9 cellular contexts compared by ENCODE assay signal in the genomic region with DNA sequence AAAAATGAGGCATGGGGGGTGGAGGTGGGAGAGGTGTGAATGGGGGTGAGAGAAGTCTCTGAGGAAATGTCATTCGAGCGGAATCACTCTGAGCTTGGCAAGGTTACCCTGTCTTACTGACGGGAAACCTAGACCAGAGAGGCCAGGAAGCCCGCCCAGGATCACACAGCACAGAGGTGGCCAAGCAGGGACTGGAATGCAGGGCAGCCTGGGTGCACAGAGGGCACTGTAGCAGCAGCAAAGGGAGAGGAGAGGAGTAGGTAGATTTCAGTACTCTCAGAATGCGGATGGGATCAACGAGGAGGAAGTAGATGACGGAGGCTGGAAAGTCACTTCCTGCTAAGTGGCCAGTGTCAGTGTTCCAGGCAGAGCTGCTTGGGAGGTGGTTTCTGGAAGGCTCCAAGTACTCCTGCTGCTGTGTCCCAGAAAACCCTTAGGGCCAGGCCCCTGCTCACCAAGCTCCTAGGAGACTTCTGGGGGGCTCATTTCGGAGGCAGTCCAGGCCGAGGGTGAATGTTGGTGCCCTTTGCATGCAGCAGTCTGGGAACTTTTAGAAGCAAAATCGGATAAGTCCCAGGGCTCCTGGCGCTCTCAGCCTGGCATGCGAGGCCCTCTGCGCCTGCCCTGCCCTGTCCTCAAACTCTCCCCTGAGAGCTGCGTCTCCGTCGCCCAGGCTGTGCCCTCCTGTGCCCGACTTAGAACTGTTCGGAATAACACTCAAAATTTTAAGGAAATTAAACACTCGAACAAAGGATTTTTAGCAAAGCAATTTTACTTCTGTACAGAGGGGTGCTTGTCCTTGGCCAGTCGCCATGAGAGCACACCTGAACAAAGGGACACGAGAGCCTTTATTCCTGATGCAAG. TPM values are rescaled to one million over a fixed set of nuclear protein-coding genes. Genes with fewer than 3 reads are reported as not detected.
A peak's percentile ranks its signal among the peaks of the same experiment; 100 is the strongest.
DNase-seq lines count a peak whose midpoint lies in the region; ATAC-seq, FAIRE-seq and TF ChIP-seq lines count a peak whose summit lies in the region.
"Had no signal": no experiment of that assay in that cellular context is flagged by ENCODE, and none has a peak within 500 bp of the region (broad histone marks: within the 10 kb centered on the region; RNA-seq: fewer than 3 reads in every experiment).

No MANE protein-coding gene starts in this region.

- TF ChIP-seq CTCF in kidney (IDR thresholded peaks at IDR 0.05; ENCODE audit: borderline replicate concordance, extremely low read depth, insufficient read depth), result no peak

- FAIRE-seq in kidney (lab: Jason Lieb, UNC), result no peak
- FAIRE-seq: GM18507 had no signal

- no peaks in the 10 kb centered on the region for H3K9me3 Mint-ChIP-seq in activated naive CD8-positive, alpha-beta T cell treated with anti-CD3 and anti-CD28 coated beads for 36 hours
- no peaks in the 10 kb centered on the region for H3K9me3 Mint-ChIP-seq in stimulated activated naive B cell treated with anti-CD40 and anti-IgM and Interleukin-4, amounts not matched to agents 10 μg/mL and 1 μg/mL and 100 μg/mL, for 72 hours

- peaks cover 65% of the 10 kb centered on the region for H3K4me1 Mint-ChIP-seq in activated naive CD8-positive, alpha-beta T cell treated with anti-CD3 and anti-CD28 coated beads for 36 hours
- peaks cover 58 to 87% of the 10 kb centered on the region in 2 donors for H3K4me1 Mint-ChIP-seq in stimulated activated naive B cell treated with anti-CD40 and anti-IgM and Interleukin-4, amounts not matched to agents 10 μg/mL and 1 μg/mL and 100 μg/mL, for 72 hours

- intact Hi-C loops in kidney (cut with DNase I), result no loop called here

- H3K4me3 Mint-ChIP-seq in activated naive CD8-positive, alpha-beta T cell treated with anti-CD3 and anti-CD28 coated beads for 36 hours, result no peak overlapping the region
- peak overlapping the region in 1 of 2 donors; percentile 33 for H3K4me3 Mint-ChIP-seq in stimulated activated naive B cell treated with anti-CD40 and anti-IgM and Interleukin-4, amounts not matched to agents 10 μg/mL and 1 μg/mL and 100 μg/mL, for 72 hours

- ATAC-seq in stimulated activated naive B cell treated with anti-CD40 and anti-IgM and Interleukin-4, amounts not matched to agents 10 μg/mL and 1 μg/mL and 100 μg/mL, for 72 hours (replicated peaks), result no peak

- peak overlapping the region; percentile 92 to 95 for H3K27ac ChIP-seq in kidney (ENCODE audit: low read depth in 2 of 2, low read length in 2 of 2)

- H3K27ac Mint-ChIP-seq in activated naive CD8-positive, alpha-beta T cell treated with anti-CD3 and anti-CD28 coated beads for 36 hours, result peak overlapping the region; percentile 78
- H3K27ac Mint-ChIP-seq in stimulated activated naive B cell treated with anti-CD40 and anti-IgM and Interleukin-4, amounts not matched to agents 10 μg/mL and 1 μg/mL and 100 μg/mL, for 72 hours, result peak overlapping the region; percentile 91

- no peaks in the 10 kb centered on the region for H3K27me3 Mint-ChIP-seq in activated naive CD8-positive, alpha-beta T cell treated with anti-CD3 and anti-CD28 coated beads for 36 hours
- H3K27me3 Mint-ChIP-seq in stimulated activated naive B cell treated with anti-CD40 and anti-IgM and Interleukin-4, amounts not matched to agents 10 μg/mL and 1 μg/mL and 100 μg/mL, for 72 hours, result no peaks in the 10 kb centered on the region

- peaks cover 54 to 63% of the 10 kb centered on the region in 2 donors for H3K4me1 ChIP-seq in kidney (ENCODE audit: control insufficient read depth in 1 of 2, insufficient read depth in 1 of 2, low read depth in 1 of 2, low read length in 2 of 2)

- peak overlapping the region; percentile 37 to 66 for H3K9ac ChIP-seq in kidney (ENCODE audit: low read length in 2 of 2)

- peaks cover 17% of the 10 kb centered on the region for H3K36me3 Mint-ChIP-seq in activated naive CD8-positive, alpha-beta T cell treated with anti-CD3 and anti-CD28 coated beads for 36 hours
- peaks cover 5 to 20% of the 10 kb centered on the region in 2 donors for H3K36me3 Mint-ChIP-seq in stimulated activated naive B cell treated with anti-CD40 and anti-IgM and Interleukin-4, amounts not matched to agents 10 μg/mL and 1 μg/mL and 100 μg/mL, for 72 hours

- no peaks in the 10 kb centered on the region for H3K9me3 ChIP-seq in kidney (ENCODE audit: control insufficient read depth in 1 of 2, low read length in 2 of 2)

- H3K36me3 ChIP-seq in kidney (ENCODE audit: control insufficient read depth in 1 of 2, insufficient read depth in 2 of 2, low read length in 2 of 2), result peaks cover 0 to 3% of the 10 kb centered on the region in 2 donors

- peak; percentile 56 to 64 for DNase-seq in Kasumi-1 (lab: John Stamatoyannopoulos, UW)
- no peak for DNase-seq in activated naive CD8-positive, alpha-beta T cell treated with anti-CD3 and anti-CD28 coated beads for 36 hours
- no peak for DNase-seq in kidney
- DNase-seq in stimulated activated naive B cell treated with anti-CD40 and anti-IgM and Interleukin-4, amounts not matched to agents 10 μg/mL and 1 μg/mL and 100 μg/mL, for 72 hours, result no peak
- no peak for DNase-seq in NCI-H2107 treated with DMSO at 0.1 percent for 48 hours (lab: John Stamatoyannopoulos, UW; ENCODE audit: unreplicated experiment)
- no peak for DNase-seq in retina
- no peak for DNase-seq in stimulated activated CD4-positive, alpha-beta T cell treated with anti-CD3 and anti-CD28 coated beads, Interleukin-4, amount 100 ng/mL, for 24 hours
- no peak for DNase-seq in NCI-H146 treated with DMSO at 0.1 percent for 48 hours (lab: John Stamatoyannopoulos, UW; ENCODE audit: unreplicated experiment)

- no peak overlapping the region for H3K4me3 ChIP-seq in kidney (ENCODE audit: low read length in 2 of 2)

RNA-seq across cellular contexts. Expression of a gene that starts 33.5 kb away (rescaled TPM):
- total RNA-seq in activated naive CD8-positive, alpha-beta T cell treated with anti-CD3 and anti-CD28 coated beads for 36 hours, result 100 to 1,000 TPM; 127 to 133 TPM
- total RNA-seq in kidney, result 226 TPM
- polyA plus RNA-seq in kidney (ENCODE audit: insufficient read depth, low read depth, low replicate concordance), result 79.0 TPM

RNA-seq across cellular contexts. Expression of a gene that starts 50.1 kb away (rescaled TPM):
- 10 to 100 TPM; 66.6 to 71.5 TPM for total RNA-seq in activated naive CD8-positive, alpha-beta T cell treated with anti-CD3 and anti-CD28 coated beads for 36 hours
- 55.2 TPM for total RNA-seq in kidney
- polyA plus RNA-seq in kidney (ENCODE audit: insufficient read depth, low read depth, low replicate concordance), result 77.2 TPM

Comparison
In these comparisons a context has a peak if more than half of its experiments do, and no peak if none do; other contexts are left out.
1. DNase-seq: peak in Kasumi-1 (2 of 2); none in activated naive CD8-positive, alpha-beta T cell treated with anti-CD3 and anti-CD28 coated beads for 36 hours (single experiment), kidney (single experiment), stimulated activated naive B cell treated with anti-CD40 and anti-IgM and Interleukin-4, amounts not matched to agents 10 μg/mL and 1 μg/mL and 100 μg/mL, for 72 hours (single experiment), NCI-H2107 treated with DMSO at 0.1 percent for 48 hours (single experiment), retina (single experiment), stimulated activated CD4-positive, alpha-beta T cell treated with anti-CD3 and anti-CD28 coated beads, Interleukin-4, amount 100 ng/mL, for 24 hours (single experiment) and NCI-H146 treated with DMSO at 0.1 percent for 48 hours (single experiment).